In genomic region chr10:46171661-46172060, GRCh38 we compare ENCODE assay signal across 21 cellular contexts.
"Had no signal": no experiment of that assay in that cellular context is flagged by ENCODE, and none has a peak within 500 bp of the region (broad histone marks: within the 10 kb centered on the region; RNA-seq: fewer than 3 reads in every experiment).

No MANE protein-coding gene starts in this region.

- FAIRE-seq: kidney had no signal

- H2AFZ ChIP-seq: hepatocyte, neural progenitor cell, parathyroid adenoma had no signal

- H3K4me3 ChIP-seq: coronary artery, hepatocyte, neural progenitor cell, prostate gland, right lobe of liver, spleen, tibial artery, upper lobe of right lung, vagina had no signal

- H3K79me2 ChIP-seq: hepatocyte, parathyroid adenoma had no signal

- H3K9me3 ChIP-seq: prostate gland, right lobe of liver, upper lobe of right lung, vagina had no signal

- H3K36me3 ChIP-seq: neural progenitor cell, prostate gland, right lobe of liver, spleen, tibial artery, upper lobe of right lung, vagina had no signal

- H3K27me3 ChIP-seq: hepatocyte, neural progenitor cell, right lobe of liver, spleen, tibial artery, upper lobe of right lung, vagina had no signal

- H3K9ac ChIP-seq: neural progenitor cell, parathyroid adenoma had no signal

- H3K4me1 ChIP-seq: neural progenitor cell, parathyroid adenoma, prostate gland, right lobe of liver, spleen, tibial artery, upper lobe of right lung, vagina had no signal

- H3K4me2 ChIP-seq: hepatocyte, neural progenitor cell had no signal

- ATAC-seq: left cardiac atrium; natural killer cell treated with Interleukin-12 subunit alpha and Interleukin-12 subunit beta and Interleukin-15 and Interleukin-18, amount 100 ng/mL, for 72 hours; stimulated activated memory B cell treated with anti-CD40 and anti-IgM and Interleukin-4, amounts not matched to agents 10 μg/mL and 1 μg/mL and 100 μg/mL, for 72 hours; upper lobe of right lung had no signal

- DNase-seq: effector CD4-positive, alpha-beta T cell; foreskin melanocyte; head of caudate nucleus; kidney; left cardiac atrium; nucleus accumbens; right lobe of liver; spleen; stimulated activated CD4-positive, alpha-beta T cell treated with anti-CD3 and anti-CD28 coated beads, Interleukin-15, amount 100 ng/mL, for 24 hours; stimulated activated CD4-positive, alpha-beta T cell treated with anti-CD3 and anti-CD28 coated beads, Interleukin-1b, Interleukin-23, amount 100 ng/mL, for 48 hours; stimulated activated CD4-positive, alpha-beta T cell treated with anti-CD3 and anti-CD28 coated beads, Interleukin-4, amount 100 ng/mL, for 24 hours; tibial artery; upper lobe of right lung had no signal

- H3K27ac ChIP-seq: coronary artery, hepatocyte, neural progenitor cell, parathyroid adenoma, right lobe of liver, spleen, tibial artery, upper lobe of right lung, vagina had no signal
